Comparison of ENCODE assay signal across 8 cellular contexts in the genomic region with DNA sequence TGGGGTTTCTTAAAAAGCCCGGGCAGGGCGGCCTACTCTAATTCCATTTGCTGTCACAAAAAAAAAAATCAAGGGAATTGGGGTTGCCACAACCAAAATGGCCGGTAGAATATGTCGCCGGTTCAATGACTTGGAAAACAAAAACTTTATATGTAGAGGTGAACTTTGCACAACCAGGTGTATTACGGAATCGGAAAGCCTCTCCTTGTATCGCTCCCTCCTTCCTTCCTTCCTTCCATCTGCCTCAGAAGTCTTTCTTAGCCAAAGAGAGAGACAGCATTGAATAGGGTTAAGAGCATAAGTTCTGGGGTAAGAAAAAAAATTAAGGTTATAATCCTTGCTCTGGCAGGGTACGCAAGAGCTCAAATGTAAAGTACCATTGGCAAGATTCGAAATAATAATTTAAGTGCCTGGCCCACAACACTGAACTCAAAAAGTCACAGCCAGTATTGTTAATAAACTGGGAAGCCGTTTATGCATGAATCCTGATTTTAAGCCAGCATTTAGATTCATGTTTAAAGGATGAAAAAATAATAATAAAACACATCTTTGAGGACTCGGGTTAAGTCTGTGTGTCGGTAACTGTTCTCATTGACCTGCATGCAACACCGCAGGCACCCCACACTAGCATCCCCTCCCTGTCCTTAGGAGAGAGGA. TPM values are rescaled to one million over a fixed set of nuclear protein-coding genes. Genes with fewer than 3 reads are reported as not detected.
DNase-seq lines count a peak whose midpoint lies in the region; ATAC-seq and TF ChIP-seq lines count a peak whose summit lies in the region.

No MANE protein-coding gene starts in this region.

- TF ChIP-seq CTCF in heart right ventricle (IDR thresholded peaks at IDR 0.05) (no peak), thyroid gland (IDR thresholded peaks at IDR 0.05) (no peak)

- H3K4me3 ChIP-seq in heart right ventricle, result peak overlapping the region; percentile 80 to 100 (median 96)
- peak overlapping the region in 2 of 3 donors; percentile 32 to 87 for H3K4me3 ChIP-seq in thyroid gland (replicated peaks in 1 of 3)

- H3K27ac ChIP-seq in heart right ventricle, result peak overlapping the region; percentile 85 to 98 (median 96)
- H3K27ac ChIP-seq in layer of hippocampus (ENCODE audit: low read depth, low read length), result peak overlapping the region; percentile 79
- peak overlapping the region; percentile 85 to 95 (median 90) for H3K27ac ChIP-seq in thyroid gland

- H3K9me3 ChIP-seq in heart right ventricle (no peaks in the 10 kb centered on the region), thyroid gland (no peaks in the 10 kb centered on the region)

- H3K27ac Mint-ChIP-seq in activated T-helper 1 cell treated with anti-CD3 and anti-CD28 coated beads, Interleukin-12 subunit alpha, Interleukin-12 subunit beta, Interleukin-2, Interleukin-4 antibody, amounts not matched to agents 30 ng/mL and 10 ng/mL and 1 ng/mL, durations not matched to agents 14 hours and 24 hours and 36 hours, result peak overlapping the region; percentile 77

- no peak for TF ChIP-seq POLR2A in thyroid gland (IDR thresholded peaks at IDR 0.05)

- peak in 1 of 8 donors; percentile 43 for ATAC-seq in heart right ventricle
- ATAC-seq in left ventricle myocardium superior, result no peak
- peak; percentile 22 for ATAC-seq in HG03066 (IDR thresholded peaks at IDR 0.05; ENCODE audit: low read depth, unreplicated experiment)

- H3K36me3 ChIP-seq in heart right ventricle (no peaks in the 10 kb centered on the region), thyroid gland (no peaks in the 10 kb centered on the region)

- H3K27me3 Mint-ChIP-seq in activated T-helper 1 cell treated with anti-CD3 and anti-CD28 coated beads, Interleukin-12 subunit alpha, Interleukin-12 subunit beta, Interleukin-2, Interleukin-4 antibody, amounts not matched to agents 30 ng/mL and 10 ng/mL and 1 ng/mL, durations not matched to agents 14 hours and 24 hours and 36 hours (ENCODE audit: insufficient read depth), result no peaks in the 10 kb centered on the region

- WGBS in heart right ventricle, 2 donors, result 19 to 20% methylated on average over 14 of the region's 14 CpGs
- 17 to 20% methylated on average over 14 of the region's 14 CpGs for WGBS in thyroid gland, 2 donors

- H3K27me3 ChIP-seq in heart right ventricle, result no peaks in the 10 kb centered on the region
- no peaks in the 10 kb centered on the region for H3K27me3 ChIP-seq in layer of hippocampus (ENCODE audit: control insufficient read depth, insufficient read depth, low read length)
- no peaks in the 10 kb centered on the region for H3K27me3 ChIP-seq in thyroid gland

- no peak for DNase-seq in heart right ventricle
- no peak for DNase-seq in left ventricle myocardium superior
- DNase-seq in activated T-helper 1 cell treated with anti-CD3 and anti-CD28 coated beads, Interleukin-12 subunit alpha, Interleukin-12 subunit beta, Interleukin-2, Interleukin-4 antibody, amounts not matched to agents 30 ng/mL and 10 ng/mL and 1 ng/mL, durations not matched to agents 14 hours and 24 hours and 36 hours (ENCODE audit: low spot score), result no peak
- DNase-seq in thyroid gland, result no peak
- DNase-seq in SKM-1 treated with dmso at 0.1 percent for 144 hours (lab: John Stamatoyannopoulos, UW; ENCODE audit: unreplicated experiment), result no peak
- DNase-seq in amniotic stem cell (lab: John Stamatoyannopoulos, UW), result no peak

- H3K4me3 Mint-ChIP-seq in activated T-helper 1 cell treated with anti-CD3 and anti-CD28 coated beads, Interleukin-12 subunit alpha, Interleukin-12 subunit beta, Interleukin-2, Interleukin-4 antibody, amounts not matched to agents 30 ng/mL and 10 ng/mL and 1 ng/mL, durations not matched to agents 14 hours and 24 hours and 36 hours, result peak overlapping the region; percentile 92

- H3K4me1 Mint-ChIP-seq in activated T-helper 1 cell treated with anti-CD3 and anti-CD28 coated beads, Interleukin-12 subunit alpha, Interleukin-12 subunit beta, Interleukin-2, Interleukin-4 antibody, amounts not matched to agents 30 ng/mL and 10 ng/mL and 1 ng/mL, durations not matched to agents 14 hours and 24 hours and 36 hours (ENCODE audit: low read depth), result peaks cover 60% of the 10 kb centered on the region

- intact Hi-C loops in heart right ventricle (cut with DNase I) (loop anchor here in 5 of 10 donors (5.0 to 10.0 kb wide), 3 partner anchors 103 to 123 kb away; no protein-coding TSS in a partner anchor), left ventricle myocardium superior (cut with micrococcal nuclease) (no loop called here), thyroid gland (cut with DNase I) (no loop called here)
- intact Hi-C loops in activated T-helper 1 cell treated with anti-CD3 and anti-CD28 coated beads, Interleukin-12 subunit alpha, Interleukin-12 subunit beta, Interleukin-2, Interleukin-4 antibody, amounts not matched to agents 30 ng/mL and 10 ng/mL and 1 ng/mL, durations not matched to agents 14 hours and 24 hours and 36 hours (cut with micrococcal nuclease), result loop anchor here (1.0 to 10.0 kb wide), 14 partner anchors 20 to 1037 kb away; a partner anchor contains a TSS

- peaks cover 0 to 46% (median 31%) of the 10 kb centered on the region in 9 donors for H3K4me1 ChIP-seq in heart right ventricle
- peaks cover 12 to 23% of the 10 kb centered on the region in 2 donors for H3K4me1 ChIP-seq in thyroid gland

- H3K36me3 Mint-ChIP-seq in activated T-helper 1 cell treated with anti-CD3 and anti-CD28 coated beads, Interleukin-12 subunit alpha, Interleukin-12 subunit beta, Interleukin-2, Interleukin-4 antibody, amounts not matched to agents 30 ng/mL and 10 ng/mL and 1 ng/mL, durations not matched to agents 14 hours and 24 hours and 36 hours (ENCODE audit: low read depth), result peaks cover 15% of the 10 kb centered on the region

- H3K9me3 Mint-ChIP-seq in activated T-helper 1 cell treated with anti-CD3 and anti-CD28 coated beads, Interleukin-12 subunit alpha, Interleukin-12 subunit beta, Interleukin-2, Interleukin-4 antibody, amounts not matched to agents 30 ng/mL and 10 ng/mL and 1 ng/mL, durations not matched to agents 14 hours and 24 hours and 36 hours, result peaks cover 3% of the 10 kb centered on the region

RNA-seq across cellular contexts. Expression of a gene that starts 0.5 kb away (rescaled TPM):
- total RNA-seq in heart right ventricle (100 to 1,000 TPM in 7 of 10 donors, 10 to 100 TPM in 3; 79.5 to 136 (median 104) TPM), left ventricle myocardium superior (80.0 TPM), thyroid gland (100 to 1,000 TPM; 127 to 182 (median 151) TPM)
- polyA plus RNA-seq in heart right ventricle, result 10 to 100 TPM; 25.7 to 39.8 TPM
- total RNA-seq in activated T-helper 1 cell treated with anti-CD3 and anti-CD28 coated beads, Interleukin-12 subunit alpha, Interleukin-12 subunit beta, Interleukin-2, Interleukin-4 antibody, amounts not matched to agents 30 ng/mL and 10 ng/mL and 1 ng/mL, durations not matched to agents 14 hours and 24 hours and 36 hours, result 66.5 and 71.8 TPM in 2 replicates

RNA-seq across cellular contexts. Expression of a gene that starts 59.2 kb away (rescaled TPM):
- total RNA-seq in heart right ventricle (10 to 100 TPM in 1 of 10 donors, 1 to 10 TPM in 9; 4.6 to 10.2 (median 6.0) TPM), left ventricle myocardium superior (4.6 TPM), thyroid gland (10 to 100 TPM; 14.6 to 32.9 (median 25.1) TPM)
- polyA plus RNA-seq in heart right ventricle, result 1 to 10 TPM; 1.8 to 2.6 TPM
- 112 and 116 TPM in 2 replicates for total RNA-seq in activated T-helper 1 cell treated with anti-CD3 and anti-CD28 coated beads, Interleukin-12 subunit alpha, Interleukin-12 subunit beta, Interleukin-2, Interleukin-4 antibody, amounts not matched to agents 30 ng/mL and 10 ng/mL and 1 ng/mL, durations not matched to agents 14 hours and 24 hours and 36 hours
